Comparison of ENCODE assay signal across 8 cellular contexts in genomic region chr2:120223034-120223912, GRCh38. TPM values are rescaled to one million over a fixed set of nuclear protein-coding genes. Genes with fewer than 3 reads are reported as not detected.
DNase-seq lines count a peak whose midpoint lies in the region; ATAC-seq, FAIRE-seq and TF ChIP-seq lines count a peak whose summit lies in the region.

TSS of gene TMEM185B (minus strand) at chr2:120223400. CDS start at chr2:120222976, 424 bp downstream.

- peaks cover 5% of the 10 kb centered on the region for H3K9me3 ChIP-seq in keratinocyte (ENCODE audit: control insufficient read depth, low read depth, low read length)

- peak; percentile 99 for DNase-seq in AG08396 (ENCODE audit: low spot score)
- DNase-seq in NCI-H2196 (lab: John Stamatoyannopoulos, UW; ENCODE audit: unreplicated experiment): peak; percentile 93
- DNase-seq in activated B cell treated with CpG ODN at 0.5 μM for 24 hours: peak; percentile 97
- peak; percentile 15 to 92 (median 81) for DNase-seq in caudate nucleus (lab: John Stamatoyannopoulos, UW)
- no peak for DNase-seq in keratinocyte (ENCODE audit: low read depth, low spot score)
- peak; percentile 93 for DNase-seq in stimulated activated CD4-positive, alpha-beta T cell treated with anti-CD3 and anti-CD28 coated beads, Interleukin-15, amount 100 ng/mL, for 24 hours

- dilution Hi-C loops in keratinocyte (cut with MboI; ENCODE audit: extremely low pct_ligation_motif_present, low sequenced_read_pairs): no loop called here

- H3K27me3 ChIP-seq in keratinocyte (ENCODE audit: control insufficient read depth, extremely low read depth, insufficient read depth, low read length): no peaks in the 10 kb centered on the region

- peaks cover 2% of the 10 kb centered on the region for H3K9me3 Mint-ChIP-seq in activated B cell treated with CpG ODN at 0.5 μM for 24 hours

- H3K9ac ChIP-seq in keratinocyte (ENCODE audit: control insufficient read depth, extremely low read depth, insufficient read depth, low read length): peak within 1 kb of the TSS; percentile 79

- H4K20me1 ChIP-seq in keratinocyte (ENCODE audit: control insufficient read depth, extremely low read depth, insufficient read depth, low read length): no peaks in the 10 kb centered on the region

- peak within 1 kb of the TSS; percentile 78 for H2AFZ ChIP-seq in keratinocyte (ENCODE audit: control insufficient read depth, low read length)

- H3K4me3 Mint-ChIP-seq in activated B cell treated with CpG ODN at 0.5 μM for 24 hours: peak within 1 kb of the TSS; percentile 87

- H3K27me3 Mint-ChIP-seq in activated B cell treated with CpG ODN at 0.5 μM for 24 hours: no peaks in the 10 kb centered on the region

- peak within 1 kb of the TSS; percentile 90 for H3K27ac Mint-ChIP-seq in activated B cell treated with CpG ODN at 0.5 μM for 24 hours

- no peak for FAIRE-seq in keratinocyte (lab: Jason Lieb, UNC)

- H3K27ac ChIP-seq in caudate nucleus (ENCODE audit: low read depth, low read length) (peak within 1 kb of the TSS; percentile 85), keratinocyte (ENCODE audit: control insufficient read depth, insufficient read depth, low read length) (peak within 1 kb of the TSS; percentile 81)

- H3K4me1 Mint-ChIP-seq in activated B cell treated with CpG ODN at 0.5 μM for 24 hours: peaks cover 56% of the 10 kb centered on the region

- peak within 1 kb of the TSS; percentile 45 to 64 (median 56) for H3K4me3 ChIP-seq in keratinocyte (ENCODE audit: control insufficient read depth in 2 of 3, extremely low read depth in 1 of 3, insufficient read depth in 2 of 3, low read depth in 1 of 3, low read length in 3 of 3)

- H3K79me2 ChIP-seq in keratinocyte (ENCODE audit: control insufficient read depth, insufficient read depth, low read length): peaks cover 11% of the 10 kb centered on the region

- H3K4me2 ChIP-seq in keratinocyte (ENCODE audit: control insufficient read depth, extremely low read depth, insufficient read depth, low read depth, low read length): peak within 1 kb of the TSS; percentile 70

- H3K9me1 ChIP-seq in keratinocyte (ENCODE audit: control insufficient read depth, extremely low read depth, insufficient read depth, low read length): no peaks in the 10 kb centered on the region

- CTCF ChIA-PET in activated B cell treated with CpG ODN at 0.5 μM for 24 hours (lab: Charles Lee): interaction anchor here (1.0 to 1.4 kb wide), 4 partner anchors 9 to 90 kb away, joined by 3 to 6 read pairs (median 4); partner anchors contain the start of gene RALB

- intact Hi-C loops in activated B cell treated with CpG ODN at 0.5 μM for 24 hours (cut with micrococcal nuclease): loop anchor here (1.0 to 10.0 kb wide), 10 partner anchors 9 to 858 kb away; partner anchors contain the start of genes C2orf76, DBI, EPB41L5 and PTPN4

- TF ChIP-seq CTCF in activated B cell treated with CpG ODN at 0.5 μM for 24 hours (IDR thresholded peaks at IDR 0.05): no peak
- TF ChIP-seq CTCF in keratinocyte (optimal IDR thresholded peaks at IDR 0.05 in 1 of 3, IDR thresholded peaks at IDR 0.05 in 1 of 3, conservative IDR thresholded peaks at IDR 0.05 in 1 of 3; ENCODE audit: extremely low read depth in 1 of 3, insufficient read depth in 2 of 3, low read length in 3 of 3): peak; percentile 49 to 60 (median 50)

- H3K36me3 ChIP-seq in keratinocyte (ENCODE audit: control insufficient read depth in 2 of 2, extremely low read depth in 1 of 2, insufficient read depth in 2 of 2, low read length in 2 of 2): peaks cover 0 to 3% of the 10 kb centered on the region in 2 experiments

- POLR2A ChIA-PET in activated B cell treated with CpG ODN at 0.5 μM for 24 hours (lab: Charles Lee): interaction anchor here (0.6 to 2.4 kb wide), 13 partner anchors 9 to 545 kb away, joined by 3 to 37 read pairs (median 4); partner anchors contain the start of genes EPB41L5, INHBB, PTPN4 and RALB

- ATAC-seq in GM18870 (IDR thresholded peaks at IDR 0.05; ENCODE audit: unreplicated experiment) (peak; percentile 71), HG03108 (IDR thresholded peaks at IDR 0.05; ENCODE audit: unreplicated experiment) (peak; percentile 81), activated B cell treated with CpG ODN at 0.5 μM for 24 hours (ENCODE audit: low read depth) (peak; percentile 96)

- peaks cover 26% of the 10 kb centered on the region for H3K4me1 ChIP-seq in keratinocyte (ENCODE audit: control insufficient read depth, extremely low read depth, insufficient read depth, low read length)

- H3K36me3 Mint-ChIP-seq in activated B cell treated with CpG ODN at 0.5 μM for 24 hours (ENCODE audit: low read depth): peaks cover 37% of the 10 kb centered on the region

RNA-seq across cellular contexts. Expression of gene TMEM185B, which starts in this region (rescaled TPM):
- 25.6 and 26.8 TPM in 2 replicates for total RNA-seq in activated B cell treated with CpG ODN at 0.5 μM for 24 hours
- polyA plus RNA-seq in keratinocyte: 7.8 to 27.8 TPM (median 13.4 TPM) in 3 replicates
- polyA plus RNA-seq in keratinocyte (2011; ENCODE audit: low read depth): 1.3 TPM
- 7.3 and 8.6 TPM in 2 replicates for polyA plus RNA-seq in keratinocyte (2011; cell fraction: cytosol; rRNA removed)
- 30.7 and 33.7 TPM in 2 replicates for polyA plus RNA-seq in keratinocyte (2011; cell fraction: nucleus; rRNA removed)
- 12.5 and 17.9 TPM in 2 replicates for polyA plus RNA-seq in keratinocyte (2012; ENCODE audit: low replicate concordance)
- 7.5 to 39.5 TPM (median 8.8 TPM) in 3 replicates for polyA minus RNA-seq in keratinocyte
- polyA minus RNA-seq in keratinocyte (2011; cell fraction: cytosol; rRNA and poly(A)+ RNA removed): 4.8 TPM
- polyA minus RNA-seq in keratinocyte (2011; cell fraction: nucleus; rRNA and poly(A)+ RNA removed): 12.8 and 19.5 TPM in 2 replicates
